27 cellular contexts compared by ENCODE assay signal in genomic region chr7:80902035-80902434, GRCh38. TPM values are rescaled to one million over a fixed set of nuclear protein-coding genes. Genes with fewer than 3 reads are reported as not detected.
DNase-seq lines count a peak whose midpoint lies in the region; ATAC-seq and TF ChIP-seq lines count a peak whose summit lies in the region.
"Had no signal": no experiment of that assay in that cellular context is flagged by ENCODE, and none has a peak within 500 bp of the region (broad histone marks: within the 10 kb centered on the region; RNA-seq: fewer than 3 reads in every experiment).

No MANE protein-coding gene starts in this region.

- H3K9me3 ChIP-seq in mammary epithelial cell (replicated peaks; ENCODE audit: insufficient read depth, low read length) = no peaks in the 10 kb centered on the region
- H3K9me3 ChIP-seq in mesenchymal stem cell (ENCODE audit: control insufficient read depth, low read length) = no peaks in the 10 kb centered on the region
- no peaks in the 10 kb centered on the region for H3K9me3 ChIP-seq in transverse colon
- H3K9me3 ChIP-seq in right cardiac atrium (ENCODE audit: control insufficient read depth, low read length) = no peaks in the 10 kb centered on the region
- H3K9me3 ChIP-seq: heart right ventricle, lower lobe of right lung, right atrium auricular region had no signal

- H3K79me2 ChIP-seq in mammary epithelial cell (ENCODE audit: insufficient read depth, low read length) = peaks cover 83% of the 10 kb centered on the region
- H3K79me2 ChIP-seq: parathyroid adenoma had no signal

- H2AFZ ChIP-seq in mammary epithelial cell (ENCODE audit: low read depth, low read length) (no peak overlapping the region), mesenchymal stem cell (ENCODE audit: low read depth, low read length) (no peak overlapping the region)
- H2AFZ ChIP-seq: parathyroid adenoma, PC-9 had no signal

- no peak overlapping the region for H3K14ac ChIP-seq in mesenchymal stem cell (ENCODE audit: low read length in 2 of 2)

- no peak overlapping the region for H4K8ac ChIP-seq in mesenchymal stem cell (ENCODE audit: low read length)

- H3K27me3 ChIP-seq in mammary epithelial cell (ENCODE audit: insufficient read depth, low read length) = no peaks in the 10 kb centered on the region
- H3K27me3 ChIP-seq in mesenchymal stem cell (ENCODE audit: control insufficient read depth in 1 of 2, insufficient read depth in 1 of 2, low read length in 2 of 2) = no peaks in the 10 kb centered on the region
- no peaks in the 10 kb centered on the region for H3K27me3 ChIP-seq in transverse colon
- H3K27me3 ChIP-seq in right cardiac atrium (ENCODE audit: control insufficient read depth, insufficient read depth) = no peaks in the 10 kb centered on the region
- H3K27me3 ChIP-seq: heart right ventricle, right atrium auricular region had no signal

- H2BK120ac ChIP-seq in mesenchymal stem cell (ENCODE audit: low read depth, low read length) = no peak overlapping the region

- CTCF ChIA-PET in mammary epithelial cell (lab: Charles Lee; ENCODE audit: low non-redundant PET) = no interaction called here

- no peak for TF ChIP-seq CTCF in mammary epithelial cell (conservative IDR thresholded peaks at IDR 0.05 in 1 of 2, IDR thresholded peaks at IDR 0.05 in 1 of 2; ENCODE audit: extremely low read depth in 1 of 2, insufficient read depth in 1 of 2, low read depth in 1 of 2, low read length in 2 of 2)
- no peak for TF ChIP-seq CTCF in transverse colon (IDR thresholded peaks at IDR 0.05)

- H3K4me1 ChIP-seq in mammary epithelial cell (ENCODE audit: insufficient read depth, low read length) = peaks cover 72% of the 10 kb centered on the region
- peaks cover 9% of the 10 kb centered on the region for H3K4me1 ChIP-seq in mesenchymal stem cell (ENCODE audit: control insufficient read depth, insufficient read depth, low read depth, low read length)
- peaks cover 0 to 39% (median 14%) of the 10 kb centered on the region in 4 donors for H3K4me1 ChIP-seq in transverse colon
- H3K4me1 ChIP-seq in right cardiac atrium (ENCODE audit: control insufficient read depth, insufficient read depth, low read length) = no peaks in the 10 kb centered on the region
- H3K4me1 ChIP-seq: lower lobe of right lung, parathyroid adenoma had no signal

- no peak for TF ChIP-seq EP300 in transverse colon (IDR thresholded peaks at IDR 0.05; ENCODE audit: low read depth)

- dilution Hi-C loops in mammary epithelial cell (cut with HindIII; ENCODE audit: low sequenced_read_pairs) = no loop called here

- no peaks in the 10 kb centered on the region for H4K20me1 ChIP-seq in mammary epithelial cell (ENCODE audit: insufficient read depth, low read length)

- H4K91ac ChIP-seq in mesenchymal stem cell (ENCODE audit: low read length) = no peak overlapping the region

- peak overlapping the region; percentile 2 for H2AK5ac ChIP-seq in mesenchymal stem cell (ENCODE audit: low read length, severe bottlenecking)

- H3K79me1 ChIP-seq in mesenchymal stem cell (replicated peaks; ENCODE audit: low read length, poor library complexity, severe bottlenecking) = peaks cover 3% of the 10 kb centered on the region

- no peak overlapping the region for H3K18ac ChIP-seq in mesenchymal stem cell (ENCODE audit: low read depth in 1 of 2, low read length in 2 of 2)

- H2BK5ac ChIP-seq in mesenchymal stem cell (ENCODE audit: low read depth, low read length, poor library complexity, severe bottlenecking) = no peak overlapping the region

- TF ChIP-seq POLR2A in transverse colon (IDR thresholded peaks at IDR 0.05) = no peak

- H3K4me2 ChIP-seq in mammary epithelial cell (ENCODE audit: insufficient read depth, low read depth, low read length) (no peak overlapping the region), mesenchymal stem cell (ENCODE audit: low read length, poor library complexity, severe bottlenecking) (no peak overlapping the region)
- H3K4me2 ChIP-seq: PC-9 had no signal

- DNase-seq in HT-29 (ENCODE audit: low spot score) = peak; percentile 22
- peak; percentile 55 for DNase-seq in mammary epithelial cell
- no peak for DNase-seq in mesenchymal stem cell
- DNase-seq in transverse colon = no peak
- no peak for DNase-seq in right cardiac atrium
- DNase-seq in GOT3 (lab: John Stamatoyannopoulos, UW) = no peak
- DNase-seq: activated B cell treated with CpG ODN at 0.5 μM for 24 hours; activated CD4-positive, alpha-beta T cell treated with anti-CD3 and anti-CD28 coated beads, Interleukin-2, amount 50 U/mL, for 1 hour; activated gamma-delta T cell treated with Interleukin-2 at 50 U/mL for 16 hours; activated T-cell treated with anti-CD3 and anti-CD28 coated beads, Interleukin-2, amount 50 U/mL, for 4 hours; C1 segment of cervical spinal cord; COR-L47; DND-41; effector CD8-positive, alpha-beta T cell; erythroblast; heart right ventricle; lower lobe of right lung; NCI-H510A; PC-9; SHP77 treated with DMSO at 0.1 percent for 48 hours; stimulated activated CD4-positive, alpha-beta T cell treated with anti-CD3 and anti-CD28 coated beads, Interleukin-12 subunit alpha, Interleukin-12 subunit beta, amount 100 ng/mL, for 4 hours; stimulated activated CD4-positive, alpha-beta T cell treated with anti-CD3 and anti-CD28 coated beads, Interleukin-4, amount 100 ng/mL, for 24 hours; T1000 had no signal

- H3K4me3 ChIP-seq in mammary epithelial cell (replicated peaks in 1 of 3; ENCODE audit: insufficient read depth in 1 of 3, low read depth in 2 of 3, low read length in 3 of 3) (no peak overlapping the region), mesenchymal stem cell (ENCODE audit: insufficient read depth in 1 of 2, low read depth in 1 of 2, low read length in 2 of 2) (no peak overlapping the region), transverse colon (no peak overlapping the region), right cardiac atrium (ENCODE audit: low read length) (no peak overlapping the region)
- H3K4me3 ChIP-seq: heart right ventricle, lower lobe of right lung, PC-9, right atrium auricular region had no signal

- no peak overlapping the region for H2BK15ac ChIP-seq in mesenchymal stem cell (ENCODE audit: low read depth, poor library complexity, severe bottlenecking)

- peak overlapping the region in 1 of 2 experiments; percentile 1 for H2BK12ac ChIP-seq in mesenchymal stem cell (ENCODE audit: low read length in 2 of 2)

- ATAC-seq in GM21737 (IDR thresholded peaks at IDR 0.05; ENCODE audit: unreplicated experiment) (no peak), right cardiac atrium (no peak)
- ATAC-seq: activated T-cell treated with anti-CD3 and anti-CD28 coated beads, Interleukin-2, amount 50 U/mL, for 4 hours; lower lobe of right lung; stimulated activated effector memory CD8-positive, alpha-beta T cell treated with anti-CD3 and anti-CD28 coated beads, Interleukin-12 subunit alpha, Interleukin-12 subunit beta, amount 100 ng/mL, for 72 hours had no signal

- TSS peak; percentile 0 for BruUV-seq in mammary epithelial cell (replicated peaks; lab: Mats Ljungman, UMichigan)

- H3K9ac ChIP-seq in mammary epithelial cell (ENCODE audit: insufficient read depth, low read length) (no peak overlapping the region), mesenchymal stem cell (ENCODE audit: low read length) (peak overlapping the region; percentile 65)
- H3K9ac ChIP-seq: parathyroid adenoma had no signal

- no peak overlapping the region for H3K4ac ChIP-seq in mesenchymal stem cell (ENCODE audit: low read depth in 1 of 2, low read length in 2 of 2)

- intact Hi-C loops in mammary epithelial cell (cut with micrococcal nuclease) (no loop called here), transverse colon (cut with DNase I; ENCODE audit: low total_unique reads) (no loop called here), right cardiac atrium (cut with DNase I) (no loop called here)

- 100% methylated on average over 1 of the region's 1 CpG for WGBS in mammary epithelial cell (ENCODE audit: low coverage, missing lambda C conversion rate)
- 90% methylated on average over 1 of the region's 1 CpG for WGBS in mesenchymal stem cell
- WGBS in transverse colon (ENCODE audit: low coverage in 1 of 2), 2 donors = 100% methylated on average over 1 of the region's 1 CpG; no CpG with 5 or more reads in 1 of the 2 donors
- WGBS in right cardiac atrium = 94% methylated on average over 1 of the region's 1 CpG

- H3K27ac ChIP-seq in mammary epithelial cell (ENCODE audit: insufficient read depth, low read depth, low read length) (peak overlapping the region; percentile 71), mesenchymal stem cell (ENCODE audit: low read length, poor library complexity, severe bottlenecking) (peak overlapping the region; percentile 48), transverse colon (peak overlapping the region in 3 of 4 donors; percentile 13 to 62 (median 22)), right cardiac atrium (ENCODE audit: low read length) (no peak overlapping the region)
- H3K27ac ChIP-seq: lower lobe of right lung, parathyroid adenoma, PC-9 had no signal

- no peak overlapping the region for H3K23ac ChIP-seq in mesenchymal stem cell (ENCODE audit: low read length in 2 of 2)

- in situ Hi-C loops in mammary epithelial cell (cut with MboI; ENCODE audit: low sequenced_read_pairs in 2 of 2) = no loop called here
- in situ Hi-C loops in transverse colon (cut with MboI; ENCODE audit: low pct_ligation_motif_present in 1 of 4, low pct_unique_long_range_greater_than_20kb in 1 of 4, low sequenced_read_pairs in 3 of 4) = loop anchor here (25.0 kb wide), 2 partner anchors 190 to 560 kb away; no protein-coding TSS in a partner anchor

- H3K36me3 ChIP-seq in mammary epithelial cell (ENCODE audit: insufficient read depth, low read length) = peaks cover 17% of the 10 kb centered on the region
- H3K36me3 ChIP-seq in mesenchymal stem cell (ENCODE audit: control insufficient read depth in 1 of 2, insufficient read depth in 2 of 2, low read depth in 1 of 2, low read length in 2 of 2) = peaks cover 14 to 91% of the 10 kb centered on the region in 2 experiments
- H3K36me3 ChIP-seq in transverse colon = no peaks in the 10 kb centered on the region
- H3K36me3 ChIP-seq: heart right ventricle, lower lobe of right lung, right atrium auricular region had no signal

RNA-seq across cellular contexts. Expression of gene SEMA3C, which starts 16.8 kb away (rescaled TPM):
- 57.8 and 79.6 TPM in 2 replicates for total RNA-seq in HT-29 (2014; rRNA removed; shearing (Covaris generic))
- total RNA-seq in mammary epithelial cell (100 to 1,000 TPM; 312 to 708 TPM), transverse colon (10 to 100 TPM; 34.0 to 83.8 (median 79.9) TPM), right cardiac atrium (10 to 100 TPM; 32.9 to 42.3 (median 41.0) TPM)
- polyA plus RNA-seq in mammary epithelial cell (140 TPM), right cardiac atrium (10.1 TPM)
- polyA minus RNA-seq in mammary epithelial cell = 473 TPM
- polyA plus RNA-seq in mesenchymal stem cell (2013, experiment 1 of 2) = 15.0 TPM
- 14.3 TPM for polyA plus RNA-seq in mesenchymal stem cell (2013, experiment 2 of 2)
- total RNA-seq: activated B cell treated with CpG ODN at 0.5 μM for 24 hours had no signal

Comparison
In these comparisons a context has a peak if more than half of its experiments do, and no peak if none do; other contexts are left out.
1. DNase-seq: peak in HT-29 (single experiment) and mammary epithelial cell (single experiment); none in mesenchymal stem cell (single experiment), transverse colon (single experiment), right cardiac atrium (0 of 3) and GOT3 (single experiment).
2. in situ Hi-C loops: an anchor here in transverse colon (25.0 kb wide); none called in mammary epithelial cell.